ENCODE assay signal across 8 cellular contexts in genomic region chr17:39982069-39982371, GRCh38. TPM values are rescaled to one million over a fixed set of nuclear protein-coding genes. Genes with fewer than 3 reads are reported as not detected.
A peak's percentile ranks its signal among the peaks of the same experiment; 100 is the strongest.
DNase-seq lines count a peak whose midpoint lies in the region; ATAC-seq and TF ChIP-seq lines count a peak whose summit lies in the region.

No MANE protein-coding gene starts in this region.

- H3K9ac ChIP-seq in OCI-LY1 (ENCODE audit: low read length): peak overlapping the region; percentile 93

- peaks cover 34% of the 10 kb centered on the region for H3K4me1 ChIP-seq in CD4-positive, alpha-beta memory T cell (ENCODE audit: insufficient read depth, low read length)
- H3K4me1 ChIP-seq in OCI-LY1 (ENCODE audit: insufficient read depth, low read length, severe bottlenecking) (peaks cover 25% of the 10 kb centered on the region), osteoblast (ENCODE audit: insufficient read depth, low read length) (peaks cover 25% of the 10 kb centered on the region)

- no peaks in the 10 kb centered on the region for H3K27me3 ChIP-seq in CD4-positive, alpha-beta memory T cell (ENCODE audit: insufficient read depth, low read length)
- no peaks in the 10 kb centered on the region for H3K27me3 ChIP-seq in OCI-LY1 (ENCODE audit: insufficient read depth, low read length)
- no peaks in the 10 kb centered on the region for H3K27me3 ChIP-seq in osteoblast (ENCODE audit: insufficient read depth, low read length)

- 0 out of 2 replicates have a peak, but pooled peaks cover 4% of the 10 kb centered on the region for H4K20me1 ChIP-seq in OCI-LY1 (ENCODE audit: insufficient read depth, low read length)
- H4K20me1 ChIP-seq in osteoblast (ENCODE audit: insufficient read depth, low read length): peaks cover 25% of the 10 kb centered on the region

- H3K4me3 ChIP-seq in CD4-positive, alpha-beta memory T cell (ENCODE audit: low read length in 2 of 2): peak overlapping the region; percentile 63 to 90
- H3K4me3 ChIP-seq in OCI-LY1 (ENCODE audit: low read depth, low read length, poor library complexity, severe bottlenecking): peak overlapping the region; percentile 94
- H3K4me3 ChIP-seq in osteoblast (ENCODE audit: insufficient read depth, low read length): peak overlapping the region; percentile 96

- POLR2A ChIA-PET in CD4-positive, alpha-beta memory T cell (lab: Charles Lee; ENCODE audit: partially characterized antibody): interaction anchor here (0.6 to 2.5 kb wide), 4 partner anchors 17 to 158 kb away, joined by 3 to 52 read pairs (median 3); partner anchors contain the start of gene CASC3

- no peaks in the 10 kb centered on the region for H3K27me3 Mint-ChIP-seq in CD4-positive, alpha-beta memory T cell
- H3K27me3 Mint-ChIP-seq in endothelial cell (ENCODE audit: unreplicated experiment): peaks cover 7% of the 10 kb centered on the region

- TF ChIP-seq CTCF in OCI-LY1 (IDR thresholded peaks at IDR 0.05; ENCODE audit: low read length): no peak
- no peak for TF ChIP-seq CTCF in endothelial cell (IDR thresholded peaks at IDR 0.05; ENCODE audit: unreplicated experiment)
- no peak for TF ChIP-seq CTCF in osteoblast (IDR thresholded peaks at IDR 0.05; ENCODE audit: extremely low read depth, low read depth, low read length)

- no peaks in the 10 kb centered on the region for H3K9me3 Mint-ChIP-seq in CD4-positive, alpha-beta memory T cell
- no peaks in the 10 kb centered on the region for H3K9me3 Mint-ChIP-seq in endothelial cell (ENCODE audit: unreplicated experiment)

- H3K4me1 Mint-ChIP-seq in CD4-positive, alpha-beta memory T cell: peaks cover 26 to 45% (median 34%) of the 10 kb centered on the region in 4 donors
- peaks cover 22% of the 10 kb centered on the region for H3K4me1 Mint-ChIP-seq in endothelial cell (ENCODE audit: unreplicated experiment)

- H3K79me2 ChIP-seq in OCI-LY1 (ENCODE audit: insufficient read depth, low read length) (peaks cover 27% of the 10 kb centered on the region), osteoblast (ENCODE audit: insufficient read depth, low read length) (peaks cover 46% of the 10 kb centered on the region)

- no peaks in the 10 kb centered on the region for H3K9me2 ChIP-seq in OCI-LY1 (ENCODE audit: low read depth, low read length)

- H3K9me3 ChIP-seq in CD4-positive, alpha-beta memory T cell (ENCODE audit: control insufficient read depth in 1 of 2, low read length in 2 of 2): no peaks in the 10 kb centered on the region
- H3K9me3 ChIP-seq in OCI-LY1 (ENCODE audit: low read length) (no peaks in the 10 kb centered on the region), osteoblast (ENCODE audit: low read depth, low read length) (no peaks in the 10 kb centered on the region)

- H3K4me2 ChIP-seq in OCI-LY1 (ENCODE audit: low read length) (peak overlapping the region; percentile 94), osteoblast (ENCODE audit: insufficient read depth, low read length) (peak overlapping the region; percentile 99)

- H3K4me3 Mint-ChIP-seq in CD4-positive, alpha-beta memory T cell: peak overlapping the region; percentile 91 to 98 (median 95)
- H3K4me3 Mint-ChIP-seq in endothelial cell (ENCODE audit: unreplicated experiment): peak overlapping the region; percentile 99

- ATAC-seq in GM19467 (IDR thresholded peaks at IDR 0.05; ENCODE audit: unreplicated experiment) (no peak), GM18907 (IDR thresholded peaks at IDR 0.05; ENCODE audit: unreplicated experiment) (no peak)

- H3F3A ChIP-seq in OCI-LY1 (ENCODE audit: insufficient read depth, low read length): no peaks in the 10 kb centered on the region

- H3K27ac ChIP-seq in CD4-positive, alpha-beta memory T cell (ENCODE audit: low read depth, low read length): peak overlapping the region; percentile 96
- H3K27ac ChIP-seq in OCI-LY1 (ENCODE audit: low read depth, low read length, poor library complexity, severe bottlenecking): no peak overlapping the region
- H3K27ac ChIP-seq in osteoblast (ENCODE audit: low read depth, low read length): peak overlapping the region; percentile 91

- peaks cover 29% of the 10 kb centered on the region for H3K36me3 ChIP-seq in CD4-positive, alpha-beta memory T cell (ENCODE audit: insufficient read depth, low read length)
- peaks cover 58% of the 10 kb centered on the region for H3K36me3 ChIP-seq in OCI-LY1 (ENCODE audit: insufficient read depth, low read length)
- H3K36me3 ChIP-seq in osteoblast (ENCODE audit: insufficient read depth, low read length): peaks cover 30% of the 10 kb centered on the region

- no peak for DNase-seq in CD4-positive, alpha-beta memory T cell
- DNase-seq in endothelial cell (ENCODE audit: low spot score) (no peak), osteoblast (ENCODE audit: insufficient read length, low spot score, missing footprints) (no peak), NOMO-1 treated with DMSO at 0.1 percent for 48 hours (lab: John Stamatoyannopoulos, UW; ENCODE audit: unreplicated experiment) (no peak), NCI-H1694 (lab: John Stamatoyannopoulos, UW) (no peak)

- CTCF ChIA-PET in CD4-positive, alpha-beta memory T cell (lab: Charles Lee; ENCODE audit: partially characterized antibody): interaction anchor here (1.8 to 8.5 kb wide), 3 partner anchors 22 to 46 kb away, joined by 7 to 197 read pairs (median 8); partner anchors contain the start of gene GSDMA

- H3K36me3 Mint-ChIP-seq in CD4-positive, alpha-beta memory T cell: peaks cover 26 to 52% of the 10 kb centered on the region in 2 donors
- H3K36me3 Mint-ChIP-seq in endothelial cell (ENCODE audit: low read depth, unreplicated experiment): peaks cover 20% of the 10 kb centered on the region

- H2AFZ ChIP-seq in OCI-LY1 (ENCODE audit: low read length): no peak overlapping the region
- no peak overlapping the region for H2AFZ ChIP-seq in osteoblast (ENCODE audit: low read length)

- peak overlapping the region in 6 of 7 donors; percentile 94 to 98 (median 96) for H3K27ac Mint-ChIP-seq in CD4-positive, alpha-beta memory T cell
- no peak overlapping the region for H3K27ac Mint-ChIP-seq in endothelial cell (ENCODE audit: unreplicated experiment)

- intact Hi-C loops in CD4-positive, alpha-beta memory T cell (cut with micrococcal nuclease): loop anchor here (5.0 kb wide), 2 partner anchors 165 to 345 kb away; partner anchors contain the start of gene STARD3

RNA-seq across cellular contexts. Expression of gene PSMD3, which starts 1.4 kb away (rescaled TPM):
- 10 to 100 TPM; 59.7 to 60.3 TPM for total RNA-seq in CD4-positive, alpha-beta memory T cell
- polyA plus RNA-seq in CD4-positive, alpha-beta memory T cell: 10 to 100 TPM; 44.6 to 47.9 TPM
- total RNA-seq in endothelial cell (ENCODE audit: unreplicated experiment) (132 TPM), osteoblast (94.8 and 99.3 TPM in 2 replicates)

RNA-seq across cellular contexts. Expression of gene GSDMA, which starts 19.2 kb away (rescaled TPM):
- under 1 TPM; 0.23 to 0.25 TPM for total RNA-seq in CD4-positive, alpha-beta memory T cell
- polyA plus RNA-seq in CD4-positive, alpha-beta memory T cell: 1 to 10 TPM in 1 of 2 donors, under 1 TPM in 1; 0.42 to 1.1 TPM
- total RNA-seq in endothelial cell (ENCODE audit: unreplicated experiment) (not detected), osteoblast (under 0.01 TPM in 1 of 2 replicates, not detected in the other)

RNA-seq across cellular contexts. Expression of gene CSF3, which starts 33.2 kb away (rescaled TPM):
- total RNA-seq in CD4-positive, alpha-beta memory T cell: not detected
- polyA plus RNA-seq in CD4-positive, alpha-beta memory T cell: not detected
- not detected for total RNA-seq in endothelial cell (ENCODE audit: unreplicated experiment)
- not detected in 2 replicates for total RNA-seq in osteoblast

RNA-seq across cellular contexts. Expression of gene LRRC3C, which starts 54.5 kb away (rescaled TPM):
- total RNA-seq in CD4-positive, alpha-beta memory T cell: not detected
- polyA plus RNA-seq in CD4-positive, alpha-beta memory T cell: not detected
- total RNA-seq in endothelial cell (ENCODE audit: unreplicated experiment): not detected
- total RNA-seq in osteoblast: not detected in 2 replicates

RNA-seq across cellular contexts. Expression of gene ORMDL3, which starts 54.6 kb away (rescaled TPM):
- total RNA-seq in CD4-positive, alpha-beta memory T cell: 10 to 100 TPM; 79.6 to 87.2 TPM
- 100 to 1,000 TPM in 1 of 2 donors, 10 to 100 TPM in 1; 90.4 to 161 TPM for polyA plus RNA-seq in CD4-positive, alpha-beta memory T cell
- 49.3 TPM for total RNA-seq in endothelial cell (ENCODE audit: unreplicated experiment)
- 39.8 and 46.6 TPM in 2 replicates for total RNA-seq in osteoblast
